ENCODE assay signal across 10 cellular contexts in the genomic region with DNA sequence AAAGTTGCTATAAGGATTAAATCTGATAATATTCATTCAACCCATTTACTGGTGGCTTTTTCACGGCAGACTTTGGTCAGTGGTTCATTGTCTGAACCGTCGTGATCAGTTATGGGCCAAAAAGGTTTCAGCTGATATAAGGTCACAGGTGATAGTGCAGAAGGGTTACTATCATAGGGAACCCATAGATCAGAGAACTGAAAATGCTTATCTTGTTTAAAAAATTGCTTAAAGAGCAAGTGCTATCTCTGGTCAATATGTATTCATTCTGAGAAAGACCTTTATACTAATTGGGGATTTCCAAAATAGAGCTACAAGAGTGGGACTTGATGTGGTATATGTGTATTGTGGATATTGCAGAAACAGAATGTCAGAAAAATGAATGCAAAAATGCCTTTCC.
"Had no signal": no experiment of that assay in that cellular context is flagged by ENCODE, and none has a peak within 500 bp of the region (broad histone marks: within the 10 kb centered on the region; RNA-seq: fewer than 3 reads in every experiment).

No MANE protein-coding gene starts in this region.

- ATAC-seq: heart right ventricle, natural killer cell had no signal

- H3K9me3 ChIP-seq: thyroid gland, uterus had no signal

- H3K4me3 ChIP-seq: cardiac muscle cell, heart right ventricle, thyroid gland, uterus had no signal

- H3K36me3 ChIP-seq: cardiac muscle cell, heart right ventricle, thyroid gland, uterus had no signal

- H3K27ac ChIP-seq: cardiac muscle cell, heart right ventricle, thyroid gland, uterus had no signal

- H3K27me3 ChIP-seq: cardiac muscle cell, heart right ventricle, thyroid gland, uterus had no signal

- H3K4me1 ChIP-seq: heart right ventricle, thyroid gland, uterus had no signal

- DNase-seq: activated CD4-positive, alpha-beta memory T cell treated with anti-CD3 and anti-CD28 coated beads, Interleukin-2, amount 10 ng/mL, durations not matched to agents 7 days and 5 days; activated CD8-positive, alpha-beta memory T cell treated with anti-CD3 and anti-CD28 coated beads, Interleukin-2, amount 50 U/mL, for 48 hours; activated naive CD4-positive, alpha-beta T cell treated with anti-CD3 and anti-CD28 coated beads, Interleukin-2, amount 10 ng/mL, durations not matched to agents 7 days and 5 days; foreskin melanocyte; heart right ventricle; natural killer cell; posterior cingulate gyrus; thyroid gland; uterus had no signal
